Comparison of ENCODE assay signal across 1 cellular context in genomic region chr1:36206323-36206858, GRCh38.
TF ChIP-seq lines count a peak whose summit lies in the region.

No MANE protein-coding gene starts in this region.

TF ChIP-seq in HepG2, 621 proteins besides CTCF, POLR2A, EP300 and RAD21:
- TF ChIP-seq ZNF547 (CRISPR knock-in tag; IDR thresholded peaks at IDR 0.05) = no peak
